Comparison of ENCODE assay signal across 1 cellular context in genomic region chr13:101799196-101799595, GRCh38.
TF ChIP-seq lines count a peak whose summit lies in the region.

No MANE protein-coding gene starts in this region.

TF ChIP-seq in WTC11, 78 proteins besides CTCF, POLR2A, EP300 and RAD21 (continued from another document):
- TF ChIP-seq GRHL2 (CRISPR knock-in tag; IDR thresholded peaks at IDR 0.05; ENCODE audit: insufficient replicate concordance, severe bottlenecking) (no peak), ESRRA (CRISPR knock-in tag; IDR thresholded peaks at IDR 0.05; ENCODE audit: borderline replicate concordance) (no peak), E2F1 (CRISPR knock-in tag; IDR thresholded peaks at IDR 0.05) (no peak), ZNF671 (CRISPR knock-in tag; IDR thresholded peaks at IDR 0.05) (no peak)
